9 cellular contexts compared by ENCODE assay signal in the genomic region with DNA sequence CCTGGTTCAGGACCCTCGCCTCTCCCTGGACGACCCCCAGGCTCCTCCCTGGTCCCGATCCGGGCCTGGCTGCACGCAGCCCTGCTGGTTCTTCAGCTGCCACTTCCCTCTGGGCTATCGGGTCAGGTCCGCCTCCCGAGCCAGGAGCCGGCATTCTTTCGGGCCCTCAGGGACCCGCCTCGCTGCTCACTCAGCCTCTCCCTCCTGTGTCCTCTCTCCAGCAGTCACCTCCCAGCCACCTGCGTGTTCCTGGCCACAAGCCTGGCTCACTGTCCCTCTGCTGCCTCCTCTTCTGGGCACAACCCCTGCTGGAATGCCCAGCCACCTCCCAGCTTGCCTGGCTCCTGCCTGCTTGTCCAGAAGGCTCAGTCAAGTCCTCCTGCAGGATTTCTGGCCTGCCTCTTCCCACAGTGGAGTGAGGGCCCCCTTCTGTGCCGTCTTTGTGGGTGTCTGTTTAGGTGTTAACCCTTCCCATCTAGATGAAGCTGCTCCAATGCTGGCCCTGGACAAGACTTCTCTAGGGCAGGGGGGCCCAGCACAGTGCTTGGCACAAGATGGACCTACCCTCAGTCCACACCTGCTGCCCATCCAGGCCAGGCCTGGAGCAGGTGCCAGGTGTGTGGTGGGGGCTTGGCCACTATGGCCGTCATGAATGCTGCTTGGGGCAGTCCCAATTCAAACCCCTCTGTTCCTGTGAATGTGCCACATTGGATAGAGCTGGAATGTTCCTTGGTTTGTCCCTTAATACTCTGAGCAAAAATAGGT. TPM values are rescaled to one million over a fixed set of nuclear protein-coding genes. Genes with fewer than 3 reads are reported as not detected.
DNase-seq lines count a peak whose midpoint lies in the region; ATAC-seq, FAIRE-seq and TF ChIP-seq lines count a peak whose summit lies in the region.
"Had no signal": no experiment of that assay in that cellular context is flagged by ENCODE, and none has a peak within 500 bp of the region (broad histone marks: within the 10 kb centered on the region; RNA-seq: fewer than 3 reads in every experiment).

No MANE protein-coding gene starts in this region.

- 39 to 45% methylated on average over 15 of the region's 15 CpGs for WGBS in pancreas, 2 donors

- H3K4me2 ChIP-seq in BLaER1 treated with 17β-estradiol and CSF1 and Interleukin-3, amounts not matched to agents 10 nM and 100 nM: peak overlapping the region; percentile 93 to 100 (median 97)

- peaks cover 11 to 70% (median 42%) of the 10 kb centered on the region in 11 experiments; a peak in 19 of 22 replicates for H3K27me3 ChIP-seq in BLaER1 treated with 17β-estradiol and CSF1 and Interleukin-3, amounts not matched to agents 10 nM and 100 nM
- H3K27me3 ChIP-seq in pancreas: no peaks in the 10 kb centered on the region

- no peak for TF ChIP-seq CTCF in pancreas (IDR thresholded peaks at IDR 0.05)

- H3K36me3 ChIP-seq in BLaER1 treated with 17β-estradiol and CSF1 and Interleukin-3, amounts not matched to agents 10 nM and 100 nM: no peaks in the 10 kb centered on the region
- no peaks in the 10 kb centered on the region for H3K36me3 ChIP-seq in pancreas

- no peaks in the 10 kb centered on the region for H3K9me3 ChIP-seq in BLaER1 treated with 17β-estradiol and CSF1 and Interleukin-3, amounts not matched to agents 10 nM and 100 nM (replicated peaks in 1 of 11)
- no peaks in the 10 kb centered on the region for H3K9me3 ChIP-seq in pancreas

- peak overlapping the region in 7 of 11 experiments; percentile 6 to 89 (median 64); a peak in 11 of 22 replicates for H3K9ac ChIP-seq in BLaER1 treated with 17β-estradiol and CSF1 and Interleukin-3, amounts not matched to agents 10 nM and 100 nM

- intact Hi-C loops in left cardiac atrium (cut with DNase I): no loop called here
- intact Hi-C loops in pancreas (cut with DNase I): no loop called here

- DNase-seq in SW480 (ENCODE audit: low spot score) (peak; percentile 56), left cardiac atrium (peak; percentile 50), pancreas (peak in 5 of 6 donors; percentile 39 to 82 (median 57)), occipital lobe (lab: John Stamatoyannopoulos, UW) (no peak), MV-4-11 (lab: John Stamatoyannopoulos, UW) (no peak), RPMI8226 (no peak), NCI-H2081 (lab: John Stamatoyannopoulos, UW) (no peak)
- DNase-seq: NCI-H526 had no signal

- ATAC-seq in left cardiac atrium (peak in 1 of 2 donors; percentile 5), pancreas (peak in 2 of 4 donors; percentile 2 to 11)

- peaks cover 42 to 69% (median 63%) of the 10 kb centered on the region in 11 experiments; a peak in 21 of 22 replicates for H4K20me1 ChIP-seq in BLaER1 treated with 17β-estradiol and CSF1 and Interleukin-3, amounts not matched to agents 10 nM and 100 nM

- peaks cover 67 to 92% (median 90%) of the 10 kb centered on the region in 10 experiments for H3K4me1 ChIP-seq in BLaER1 treated with 17β-estradiol and CSF1 and Interleukin-3, amounts not matched to agents 10 nM and 100 nM
- peaks cover 7 to 16% (median 10%) of the 10 kb centered on the region in 3 donors for H3K4me1 ChIP-seq in pancreas

- peak overlapping the region in 8 of 10 experiments; percentile 72 to 87 (median 81); a peak in 12 of 20 replicates for H3K4me3 ChIP-seq in BLaER1 treated with 17β-estradiol and CSF1 and Interleukin-3, amounts not matched to agents 10 nM and 100 nM
- H3K4me3 ChIP-seq in pancreas: no peak overlapping the region

- H3K27ac ChIP-seq in BLaER1 treated with 17β-estradiol and CSF1 and Interleukin-3, amounts not matched to agents 10 nM and 100 nM: peak overlapping the region in 1 of 11 experiments; percentile 32; a peak in 1 of 22 replicates
- no peak overlapping the region for H3K27ac ChIP-seq in pancreas

- no peak for FAIRE-seq in pancreas (lab: Jason Lieb, UNC)

RNA-seq across cellular contexts. Expression of gene WFS1, which starts 2.2 kb away (rescaled TPM):
- total RNA-seq in left cardiac atrium (10 to 100 TPM; 66.0 to 68.0 TPM), pancreas (10 to 100 TPM; 10.2 to 17.2 (median 14.2) TPM), occipital lobe (5.1 TPM)
- polyA plus RNA-seq in pancreas: 10 to 100 TPM; 14.9 to 28.7 TPM

Comparison
In these comparisons a context has a peak if more than half of its experiments do, and no peak if none do; other contexts are left out.
1. H3K4me3 ChIP-seq: peak in BLaER1 treated with 17β-estradiol and CSF1 and Interleukin-3, amounts not matched to agents 10 nM and 100 nM (8 of 10); none in pancreas (0 of 4).
2. DNase-seq: peak in SW480 (single experiment), left cardiac atrium (single experiment) and pancreas (5 of 6); none in occipital lobe (single experiment), MV-4-11 (single experiment), RPMI8226 (single experiment) and NCI-H2081 (0 of 2).